ENCODE assay signal across 8 cellular contexts in the genomic region with DNA sequence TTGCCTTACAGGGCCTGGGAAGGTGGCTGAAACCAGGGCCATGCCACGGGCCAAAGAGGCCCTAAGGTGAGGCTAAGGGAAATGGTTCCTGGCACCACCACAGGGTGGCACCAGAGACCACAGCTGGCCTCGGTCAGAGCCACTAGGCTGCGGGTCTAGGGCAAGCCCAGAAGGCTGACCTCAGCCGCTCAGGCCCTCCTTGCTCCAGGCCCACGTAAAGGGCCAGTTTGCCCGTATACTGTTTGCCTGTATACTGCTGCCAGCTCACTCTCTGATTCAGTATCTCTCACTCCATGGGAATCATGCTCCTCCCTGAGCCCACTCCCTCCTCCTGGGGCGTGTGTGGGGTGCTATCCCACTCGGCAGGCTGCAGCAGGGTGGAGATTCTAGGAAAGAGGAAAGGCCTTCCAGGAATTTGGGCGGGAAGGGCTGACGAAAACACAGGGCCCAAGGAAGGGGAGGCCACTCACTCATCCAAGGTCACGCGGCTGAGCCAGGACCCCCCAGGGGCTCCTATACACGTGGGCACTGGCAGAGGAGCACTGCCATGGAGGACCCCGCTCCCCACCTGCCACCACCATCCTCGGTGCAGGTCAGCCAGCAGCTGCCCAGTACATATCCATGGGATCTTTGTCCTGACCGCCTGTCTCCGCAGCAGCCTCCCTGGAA.
DNase-seq lines count a peak whose midpoint lies in the region; ATAC-seq, FAIRE-seq and TF ChIP-seq lines count a peak whose summit lies in the region.

No MANE protein-coding gene starts in this region.

- TF ChIP-seq CTCF in D721Med (IDR thresholded peaks at IDR 0.05; ENCODE audit: insufficient read depth, missing control alignments): peak; percentile 91
- peak; percentile 72 for TF ChIP-seq CTCF in GM20000 (IDR thresholded peaks at IDR 0.05; ENCODE audit: extremely low read depth, missing control alignments)
- peak; percentile 93 to 99 (median 96) for TF ChIP-seq CTCF in heart left ventricle (IDR thresholded peaks at IDR 0.05)

- WGBS in heart left ventricle, 4 donors: 33 to 62% (median 45%) methylated on average over 13 to 17 of the region's 17 CpGs
- WGBS in aorta, 2 donors: 51 to 54% methylated on average over 16 to 17 of the region's 17 CpGs

- ATAC-seq in heart left ventricle: peak; percentile 86 to 94 (median 92)
- peak; percentile 91 for ATAC-seq in aorta (ENCODE audit: low FRiP score)

- FAIRE-seq in D721Med (lab: Jason Lieb, UNC): no peak

- TF ChIP-seq POLR2A in heart left ventricle (IDR thresholded peaks at IDR 0.05): no peak

- no peaks in the 10 kb centered on the region for H3K9me3 ChIP-seq in heart left ventricle
- H3K9me3 ChIP-seq in aorta (ENCODE audit: control insufficient read depth, low read length): no peaks in the 10 kb centered on the region

- H3K36me3 ChIP-seq in heart left ventricle (peaks cover 0 to 6% (median 0%) of the 10 kb centered on the region in 9 donors), aorta (ENCODE audit: control insufficient read depth in 1 of 2, insufficient read depth in 2 of 2, low read length in 1 of 2) (no peaks in the 10 kb centered on the region)

- DNase-seq in D721Med (ENCODE audit: insufficient read length, low spot score): peak; percentile 70
- DNase-seq in GM20000 (ENCODE audit: low spot score): peak; percentile 89
- DNase-seq in HuH-7 (ENCODE audit: low spot score): peak; percentile 93
- peak; percentile 66 for DNase-seq in SW480 (ENCODE audit: low spot score)
- DNase-seq in amniotic epithelial cell (ENCODE audit: low read depth): peak; percentile 52
- peak; percentile 76 to 90 (median 79) for DNase-seq in heart left ventricle
- DNase-seq in posterior cingulate gyrus: peak; percentile 71 to 97 (median 86)
- peak; percentile 83 to 92 for DNase-seq in aorta

- H3K4me3 ChIP-seq in heart left ventricle (no peak overlapping the region), aorta (ENCODE audit: low read length in 2 of 2) (no peak overlapping the region)

- H3K4me1 ChIP-seq in heart left ventricle (peaks cover 0 to 18% (median 11%) of the 10 kb centered on the region in 12 donors), aorta (ENCODE audit: control insufficient read depth in 1 of 2, insufficient read depth in 2 of 2, low read length in 2 of 2) (no peaks in the 10 kb centered on the region)

- intact Hi-C loops in heart left ventricle (cut with DNase I): loop anchor here (1.0 to 10.0 kb wide), 16 partner anchors 61 to 501 kb away; a partner anchor contains a TSS
- intact Hi-C loops in posterior cingulate gyrus (cut with DNase I): loop anchor here (1.0 to 10.0 kb wide), 4 partner anchors 63 to 442 kb away; a partner anchor contains a TSS
- intact Hi-C loops in aorta (cut with DNase I): loop anchor here (2.0 to 10.0 kb wide), 5 partner anchors 61 to 442 kb away; a partner anchor contains a TSS

- H3K27ac ChIP-seq in heart left ventricle (no peak overlapping the region), aorta (ENCODE audit: low read depth in 1 of 2, low read length in 2 of 2) (no peak overlapping the region)

- H3K27me3 ChIP-seq in heart left ventricle (no peaks in the 10 kb centered on the region), aorta (ENCODE audit: control insufficient read depth in 1 of 2, insufficient read depth in 2 of 2, low read length in 1 of 2) (no peaks in the 10 kb centered on the region)
